Comparison of ENCODE assay signal across 30 cellular contexts in the genomic region with DNA sequence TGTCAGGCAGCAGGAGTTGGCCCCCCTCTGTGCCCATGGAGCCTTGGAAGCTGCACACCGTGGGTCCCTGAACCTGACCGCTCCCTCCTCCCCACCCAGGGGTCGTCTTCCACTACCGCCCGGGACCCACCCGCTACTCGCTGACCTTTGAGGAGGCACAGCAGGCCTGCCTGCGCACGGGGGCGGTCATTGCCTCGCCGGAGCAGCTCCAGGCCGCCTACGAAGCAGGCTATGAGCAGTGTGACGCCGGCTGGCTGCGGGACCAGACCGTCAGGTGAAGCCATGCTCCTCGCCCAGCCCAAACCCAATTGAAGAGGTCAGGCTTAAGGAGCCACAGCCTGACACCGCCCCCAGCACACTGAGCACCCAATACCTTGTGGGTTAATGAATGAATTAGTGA. TPM values are rescaled to one million over a fixed set of nuclear protein-coding genes. Genes with fewer than 3 reads are reported as not detected.
"Had no signal": no experiment of that assay in that cellular context is flagged by ENCODE, and none has a peak within 500 bp of the region (broad histone marks: within the 10 kb centered on the region; RNA-seq: fewer than 3 reads in every experiment).

No MANE protein-coding gene starts in this region.

- H3K4me1 Mint-ChIP-seq: activated naive CD4-positive, alpha-beta T cell treated with anti-CD3 and anti-CD28 coated beads, Interleukin-2, amount 10 ng/mL, durations not matched to agents 7 days and 5 days; brain; central memory CD8-positive, alpha-beta T cell had no signal

- H3K9me3 Mint-ChIP-seq: activated CD4-positive, alpha-beta memory T cell treated with anti-CD3 and anti-CD28 coated beads for 36 hours; activated naive CD4-positive, alpha-beta T cell treated with anti-CD3 and anti-CD28 coated beads, Interleukin-2, amount 10 ng/mL, durations not matched to agents 7 days and 5 days; activated naive CD4-positive, alpha-beta T cell treated with anti-CD3 and anti-CD28 coated beads, Interleukin-2, amount 50 U/mL, for 72 hours; activated naive CD8-positive, alpha-beta T cell treated with anti-CD3 and anti-CD28 coated beads, Interleukin-2, amount 10 ng/mL, durations not matched to agents 7 days and 5 days; brain; central memory CD8-positive, alpha-beta T cell had no signal

- H3K4me1 ChIP-seq: ascending aorta, esophagus squamous epithelium, gastroesophageal sphincter, heart right ventricle had no signal

- H3K4me3 ChIP-seq: ascending aorta, coronary artery, esophagus squamous epithelium, gastroesophageal sphincter, heart right ventricle had no signal

- DNase-seq: activated CD4-positive, alpha-beta memory T cell treated with anti-CD3 and anti-CD28 coated beads for 36 hours; activated CD4-positive, alpha-beta T cell treated with anti-CD3 and anti-CD28 coated beads for 1 hour; activated CD4-positive, alpha-beta T cell treated with anti-CD3 and anti-CD28 coated beads for 4 hours; activated CD8-positive, alpha-beta memory T cell treated with anti-CD3 and anti-CD28 coated beads, Interleukin-2, amount 10 ng/mL, durations not matched to agents 7 days and 5 days; activated CD8-positive, alpha-beta memory T cell treated with anti-CD3 and anti-CD28 coated beads, Interleukin-2, amount 50 U/mL, for 4 hours; activated CD8-positive, alpha-beta T cell treated with anti-CD3 and anti-CD28 coated beads, Interleukin-2, amount 10 ng/mL, durations not matched to agents 7 days and 5 days; activated gamma-delta T cell; activated naive CD4-positive, alpha-beta T cell; activated naive CD4-positive, alpha-beta T cell treated with anti-CD3 and anti-CD28 coated beads, Interleukin-2, amount 10 ng/mL, durations not matched to agents 7 days and 5 days; activated naive CD8-positive, alpha-beta T cell treated with anti-CD3 and anti-CD28 coated beads, Interleukin-2, amount 10 ng/mL, durations not matched to agents 7 days and 5 days; activated T-cell treated with anti-CD3 and anti-CD28 coated beads, Interleukin-2, amount 50 U/mL, for 1 hour; activated T-cell treated with anti-CD3 and anti-CD28 coated beads, Interleukin-2, amount 50 U/mL, for 48 hours; effector CD8-positive, alpha-beta T cell; esophagus squamous epithelium; foreskin melanocyte; heart right ventricle; T-helper 2 cell had no signal

- H3K36me3 Mint-ChIP-seq: activated CD4-positive, alpha-beta memory T cell treated with anti-CD3 and anti-CD28 coated beads for 36 hours; activated CD8-positive, alpha-beta memory T cell treated with anti-CD3 and anti-CD28 coated beads, Interleukin-2, amount 10 ng/mL, durations not matched to agents 7 days and 5 days; activated naive CD4-positive, alpha-beta T cell treated with anti-CD3 and anti-CD28 coated beads, Interleukin-2, amount 10 ng/mL, durations not matched to agents 7 days and 5 days; activated naive CD4-positive, alpha-beta T cell treated with anti-CD3 and anti-CD28 coated beads, Interleukin-2, amount 50 U/mL, for 72 hours; activated naive CD8-positive, alpha-beta T cell treated with anti-CD3 and anti-CD28 coated beads, Interleukin-2, amount 10 ng/mL, durations not matched to agents 7 days and 5 days; brain had no signal

- ATAC-seq: activated CD8-positive, alpha-beta memory T cell treated with anti-CD3 and anti-CD28 coated beads, Interleukin-2, amount 10 ng/mL, durations not matched to agents 7 days and 5 days; activated CD8-positive, alpha-beta T cell treated with anti-CD3 and anti-CD28 coated beads, Interleukin-2, amount 10 ng/mL, durations not matched to agents 7 days and 5 days; activated naive CD4-positive, alpha-beta T cell treated with anti-CD3 and anti-CD28 coated beads, Interleukin-2, amount 50 U/mL, for 72 hours; gastroesophageal sphincter had no signal

- H3K4me3 Mint-ChIP-seq: activated CD4-positive, alpha-beta memory T cell treated with anti-CD3 and anti-CD28 coated beads for 36 hours; activated CD8-positive, alpha-beta memory T cell treated with anti-CD3 and anti-CD28 coated beads, Interleukin-2, amount 10 ng/mL, durations not matched to agents 7 days and 5 days; activated CD8-positive, alpha-beta T cell treated with anti-CD3 and anti-CD28 coated beads, Interleukin-2, amount 10 ng/mL, durations not matched to agents 7 days and 5 days; activated naive CD4-positive, alpha-beta T cell treated with anti-CD3 and anti-CD28 coated beads, Interleukin-2, amount 10 ng/mL, durations not matched to agents 7 days and 5 days; activated naive CD8-positive, alpha-beta T cell treated with anti-CD3 and anti-CD28 coated beads, Interleukin-2, amount 10 ng/mL, durations not matched to agents 7 days and 5 days; brain; central memory CD8-positive, alpha-beta T cell had no signal

- H3K27me3 ChIP-seq: ascending aorta had no signal

- H3K36me3 ChIP-seq: esophagus squamous epithelium, gastroesophageal sphincter, heart right ventricle had no signal

- H3K9me3 ChIP-seq: ascending aorta, esophagus squamous epithelium, gastroesophageal sphincter, heart right ventricle had no signal

- H3K27me3 Mint-ChIP-seq: activated CD4-positive, alpha-beta memory T cell treated with anti-CD3 and anti-CD28 coated beads for 36 hours; activated CD8-positive, alpha-beta memory T cell treated with anti-CD3 and anti-CD28 coated beads, Interleukin-2, amount 10 ng/mL, durations not matched to agents 7 days and 5 days; activated naive CD8-positive, alpha-beta T cell treated with anti-CD3 and anti-CD28 coated beads, Interleukin-2, amount 10 ng/mL, durations not matched to agents 7 days and 5 days had no signal

- H3K27ac ChIP-seq: ascending aorta, coronary artery, epithelial cell of prostate, esophagus squamous epithelium, gastroesophageal sphincter, heart right ventricle had no signal

- H3K27ac Mint-ChIP-seq: activated CD4-positive, alpha-beta memory T cell treated with anti-CD3 and anti-CD28 coated beads for 36 hours; activated CD8-positive, alpha-beta memory T cell treated with anti-CD3 and anti-CD28 coated beads, Interleukin-2, amount 10 ng/mL, durations not matched to agents 7 days and 5 days; activated CD8-positive, alpha-beta T cell treated with anti-CD3 and anti-CD28 coated beads, Interleukin-2, amount 10 ng/mL, durations not matched to agents 7 days and 5 days; activated naive CD4-positive, alpha-beta T cell treated with anti-CD3 and anti-CD28 coated beads, Interleukin-2, amount 10 ng/mL, durations not matched to agents 7 days and 5 days; activated naive CD4-positive, alpha-beta T cell treated with anti-CD3 and anti-CD28 coated beads, Interleukin-2, amount 50 U/mL, for 72 hours; activated naive CD8-positive, alpha-beta T cell treated with anti-CD3 and anti-CD28 coated beads, Interleukin-2, amount 10 ng/mL, durations not matched to agents 7 days and 5 days had no signal

RNA-seq across cellular contexts. Expression of a gene that starts 43.9 kb away (rescaled TPM):
- total RNA-seq: activated CD4-positive, alpha-beta memory T cell treated with anti-CD3 and anti-CD28 coated beads for 36 hours; activated CD8-positive, alpha-beta memory T cell treated with anti-CD3 and anti-CD28 coated beads for 36 hours; activated CD8-positive, alpha-beta memory T cell treated with anti-CD3 and anti-CD28 coated beads, Interleukin-2, amount 10 ng/mL, durations not matched to agents 7 days and 5 days; activated CD8-positive, alpha-beta T cell treated with anti-CD3 and anti-CD28 coated beads, Interleukin-2, amount 10 ng/mL, durations not matched to agents 7 days and 5 days; activated naive CD4-positive, alpha-beta T cell treated with anti-CD3 and anti-CD28 coated beads, Interleukin-2, amount 50 U/mL, for 72 hours; activated naive CD8-positive, alpha-beta T cell treated with anti-CD3 and anti-CD28 coated beads, Interleukin-2, amount 10 ng/mL, durations not matched to agents 7 days and 5 days; bronchial epithelial cell; dermis microvascular lymphatic vessel endothelial cell; endothelial cell of umbilical vein; fibroblast of villous mesenchyme; T-helper 1 cell treated with Interleukin-12 subunit alpha and Interleukin-12 subunit beta and Interleukin-4 antibody, amounts not matched to agents 30 ng/mL and 1 ng/mL, for 36 hours had no signal
- polyA plus RNA-seq: endothelial cell of umbilical vein had no signal
